Comparison of ENCODE assay signal across 9 cellular contexts in genomic region chr2:13046557-13047165, GRCh38.
DNase-seq lines count a peak whose midpoint lies in the region; ATAC-seq, FAIRE-seq and TF ChIP-seq lines count a peak whose summit lies in the region.
"Had no signal": no experiment of that assay in that cellular context is flagged by ENCODE, and none has a peak within 500 bp of the region (broad histone marks: within the 10 kb centered on the region; RNA-seq: fewer than 3 reads in every experiment).

No MANE protein-coding gene starts in this region.

- H3K4me1 ChIP-seq in liver (ENCODE audit: control insufficient read depth in 4 of 4, insufficient read depth in 4 of 4, low read length in 3 of 4), result no peaks in the 10 kb centered on the region

- no peak overlapping the region for H3K27ac ChIP-seq in liver (ENCODE audit: low read depth in 1 of 2, low read length in 2 of 2)

- no peak for FAIRE-seq in D721Med (lab: Jason Lieb, UNC)

- WGBS in liver, result 47% methylated on average over 2 of the region's 2 CpGs

- DNase-seq in D721Med (ENCODE audit: insufficient read length, low spot score), result no peak
- peak; percentile 16 for DNase-seq in KG1 (lab: John Stamatoyannopoulos, UW)
- peak; percentile 7 for DNase-seq in amniotic epithelial cell (ENCODE audit: low read depth)
- DNase-seq in hepatic stellate cell (ENCODE audit: low spot score), result no peak
- DNase-seq: activated T-cell treated with anti-CD3 and anti-CD28 coated beads, Interleukin-2, amount 50 U/mL, for 4 hours had no signal

- no peaks in the 10 kb centered on the region for H3K9me3 ChIP-seq in liver (ENCODE audit: control insufficient read depth in 4 of 4, low read length in 3 of 4)

- no peak for ATAC-seq in GM18498 (IDR thresholded peaks at IDR 0.05; ENCODE audit: unreplicated experiment)
- no peak for ATAC-seq in GM19035 (IDR thresholded peaks at IDR 0.05; ENCODE audit: unreplicated experiment)
- ATAC-seq in GM19452 (IDR thresholded peaks at IDR 0.05; ENCODE audit: unreplicated experiment), result no peak
- ATAC-seq: activated T-cell treated with anti-CD3 and anti-CD28 coated beads, Interleukin-2, amount 50 U/mL, for 4 hours had no signal

- no peaks in the 10 kb centered on the region for H3K36me3 ChIP-seq in liver (ENCODE audit: control insufficient read depth in 4 of 4, insufficient read depth in 3 of 4, low read depth in 1 of 4, low read length in 3 of 4)

- H3K27me3 ChIP-seq in liver (ENCODE audit: control insufficient read depth in 4 of 4, insufficient read depth in 4 of 4, low read length in 3 of 4), result no peaks in the 10 kb centered on the region

- TF ChIP-seq CTCF in D721Med (IDR thresholded peaks at IDR 0.05; ENCODE audit: insufficient read depth, missing control alignments), result peak; percentile 72
- peak; percentile 36 for TF ChIP-seq CTCF in liver (IDR thresholded peaks at IDR 0.05; ENCODE audit: low read depth, low read length, missing input control)

- TF ChIP-seq RAD21 in liver (IDR thresholded peaks at IDR 0.05), result peak; percentile 66 to 76

- no peak overlapping the region for H3K9ac ChIP-seq in liver (ENCODE audit: low read depth in 1 of 2, low read length in 2 of 2)

- no peak overlapping the region for H3K4me3 ChIP-seq in liver (ENCODE audit: low read depth in 1 of 3, low read length in 3 of 3)

TF ChIP-seq in liver, 16 proteins besides CTCF, POLR2A, EP300 and RAD21:
- no peak for TF ChIP-seq NR2F2 (IDR thresholded peaks at IDR 0.05)
- no peak for TF ChIP-seq RXRA (IDR thresholded peaks at IDR 0.05)
- TF ChIP-seq JUND (IDR thresholded peaks at IDR 0.05), result no peak
- no peak for TF ChIP-seq TAF1 (conservative IDR thresholded peaks at IDR 0.05)
- TF ChIP-seq EGR1 (IDR thresholded peaks at IDR 0.05; ENCODE audit: low read depth in 2 of 2), result no peak
- TF ChIP-seq SP1 (IDR thresholded peaks at IDR 0.05), result no peak
- no peak for TF ChIP-seq HNF4G (IDR thresholded peaks at IDR 0.05)
- TF ChIP-seq YY1 (IDR thresholded peaks at IDR 0.05), result no peak
- no peak for TF ChIP-seq ZBTB33 (IDR thresholded peaks at IDR 0.05)
- TF ChIP-seq MAX (IDR thresholded peaks at IDR 0.05), result no peak
- no peak for TF ChIP-seq REST (IDR thresholded peaks at IDR 0.05)
- no peak for TF ChIP-seq HNF4A (conservative IDR thresholded peaks at IDR 0.05)
- TF ChIP-seq GABPA (IDR thresholded peaks at IDR 0.05 in 1 of 2, conservative IDR thresholded peaks at IDR 0.05 in 1 of 2), result no peak
- TF ChIP-seq FOXA1 (IDR thresholded peaks at IDR 0.05), result no peak
- TF ChIP-seq ATF3 (IDR thresholded peaks at IDR 0.05), result no peak
- no peak for TF ChIP-seq FOXA2 (IDR thresholded peaks at IDR 0.05)
TF ChIP-seq in liver: peak in this region for 0.

Comparison
In these comparisons a context has a peak if more than half of its experiments do, and no peak if none do; other contexts are left out.
1. DNase-seq: peak in KG1 (single experiment) and amniotic epithelial cell (single experiment); none in D721Med (single experiment) and hepatic stellate cell (single experiment).